1 cellular context compared by ENCODE assay signal in the genomic region with DNA sequence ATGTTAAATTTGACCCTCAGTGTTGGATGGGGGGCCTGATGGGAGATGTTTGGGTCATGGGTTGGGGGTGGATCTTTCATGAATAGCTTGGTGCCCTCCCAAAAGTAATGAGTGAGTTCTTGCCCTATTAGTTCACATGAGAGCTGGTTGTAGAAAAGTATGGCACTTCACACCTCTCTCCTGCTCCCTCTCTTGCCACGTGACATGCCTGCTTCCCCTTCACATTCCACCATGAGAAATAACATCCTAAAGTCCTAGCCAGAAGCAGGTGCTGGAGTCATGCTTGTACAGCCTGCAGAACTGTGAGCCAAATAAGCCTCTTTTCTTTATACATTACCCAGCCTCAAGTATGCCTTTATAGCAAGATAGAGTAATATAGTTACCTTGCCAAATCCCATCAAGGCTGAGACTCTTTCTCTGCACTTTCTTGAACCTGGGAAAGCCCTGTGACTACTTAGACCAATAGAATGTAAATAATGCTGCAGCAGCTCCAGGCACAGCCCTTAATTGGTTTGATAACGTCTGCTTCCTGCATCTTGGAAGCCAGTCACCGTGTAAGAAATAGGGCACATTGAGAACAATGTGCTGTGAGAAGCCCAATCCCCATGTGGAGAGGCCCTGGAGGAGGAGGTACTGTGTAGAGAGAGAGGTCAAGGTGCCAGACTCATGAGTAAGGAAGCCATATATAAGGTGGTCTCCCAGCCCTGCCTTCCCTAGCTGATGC.
A peak's percentile ranks its signal among the peaks of the same experiment; 100 is the strongest.
TF ChIP-seq lines count a peak whose summit lies in the region.

No MANE protein-coding gene starts in this region.

TF ChIP-seq in K562, 482 proteins besides CTCF, POLR2A, EP300 and RAD21 (continued from another document):
- TF ChIP-seq, protein P1, sequence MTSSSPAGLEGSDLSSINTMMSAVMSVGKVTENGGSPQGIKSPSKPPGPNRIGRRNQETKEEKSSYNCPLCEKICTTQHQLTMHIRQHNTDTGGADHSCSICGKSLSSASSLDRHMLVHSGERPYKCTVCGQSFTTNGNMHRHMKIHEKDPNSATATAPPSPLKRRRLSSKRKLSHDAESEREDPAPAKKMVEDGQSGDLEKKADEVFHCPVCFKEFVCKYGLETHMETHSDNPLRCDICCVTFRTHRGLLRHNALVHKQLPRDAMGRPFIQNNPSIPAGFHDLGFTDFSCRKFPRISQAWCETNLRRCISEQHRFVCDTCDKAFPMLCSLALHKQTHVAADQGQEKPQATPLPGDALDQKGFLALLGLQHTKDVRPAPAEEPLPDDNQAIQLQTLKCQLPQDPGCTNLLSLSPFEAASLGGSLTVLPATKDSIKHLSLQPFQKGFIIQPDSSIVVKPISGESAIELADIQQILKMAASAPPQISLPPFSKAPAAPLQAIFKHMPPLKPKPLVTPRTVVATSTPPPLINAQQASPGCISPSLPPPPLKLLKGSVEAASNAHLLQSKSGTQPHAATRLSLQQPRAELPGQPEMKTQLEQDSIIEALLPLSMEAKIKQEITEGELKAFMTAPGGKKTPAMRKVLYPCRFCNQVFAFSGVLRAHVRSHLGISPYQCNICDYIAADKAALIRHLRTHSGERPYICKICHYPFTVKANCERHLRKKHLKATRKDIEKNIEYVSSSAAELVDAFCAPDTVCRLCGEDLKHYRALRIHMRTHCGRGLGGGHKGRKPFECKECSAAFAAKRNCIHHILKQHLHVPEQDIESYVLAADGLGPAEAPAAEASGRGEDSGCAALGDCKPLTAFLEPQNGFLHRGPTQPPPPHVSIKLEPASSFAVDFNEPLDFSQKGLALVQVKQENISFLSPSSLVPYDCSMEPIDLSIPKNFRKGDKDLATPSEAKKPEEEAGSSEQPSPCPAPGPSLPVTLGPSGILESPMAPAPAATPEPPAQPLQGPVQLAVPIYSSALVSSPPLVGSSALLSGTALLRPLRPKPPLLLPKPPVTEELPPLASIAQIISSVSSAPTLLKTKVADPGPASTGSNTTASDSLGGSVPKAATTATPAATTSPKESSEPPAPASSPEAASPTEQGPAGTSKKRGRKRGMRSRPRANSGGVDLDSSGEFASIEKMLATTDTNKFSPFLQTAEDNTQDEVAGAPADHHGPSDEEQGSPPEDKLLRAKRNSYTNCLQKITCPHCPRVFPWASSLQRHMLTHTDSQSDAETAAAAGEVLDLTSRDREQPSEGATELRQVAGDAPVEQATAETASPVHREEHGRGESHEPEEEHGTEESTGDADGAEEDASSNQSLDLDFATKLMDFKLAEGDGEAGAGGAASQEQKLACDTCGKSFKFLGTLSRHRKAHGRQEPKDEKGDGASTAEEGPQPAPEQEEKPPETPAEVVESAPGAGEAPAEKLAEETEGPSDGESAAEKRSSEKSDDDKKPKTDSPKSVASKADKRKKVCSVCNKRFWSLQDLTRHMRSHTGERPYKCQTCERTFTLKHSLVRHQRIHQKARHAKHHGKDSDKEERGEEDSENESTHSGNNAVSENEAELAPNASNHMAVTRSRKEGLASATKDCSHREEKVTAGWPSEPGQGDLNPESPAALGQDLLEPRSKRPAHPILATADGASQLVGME (CRISPR knock-in tag; IDR thresholded peaks at IDR 0.05) = no peak
- TF ChIP-seq ZNF197 (CRISPR knock-in tag; IDR thresholded peaks at IDR 0.05; ENCODE audit: low read depth) = no peak
- TF ChIP-seq KLF10 (CRISPR knock-in tag; IDR thresholded peaks at IDR 0.05) = no peak
- no peak for TF ChIP-seq STAT5A (IDR thresholded peaks at IDR 0.05; ENCODE audit: borderline replicate concordance, low read length)
- TF ChIP-seq CXXC5 (CRISPR knock-in tag; IDR thresholded peaks at IDR 0.05) = no peak
- no peak for TF ChIP-seq TEAD2 (tag; IDR thresholded peaks at IDR 0.05)
- TF ChIP-seq NKRF (IDR thresholded peaks at IDR 0.05; ENCODE audit: borderline replicate concordance) = no peak
- TF ChIP-seq ZNF232 (CRISPR knock-in tag; IDR thresholded peaks at IDR 0.05) = no peak
- no peak for TF ChIP-seq HLTF (IDR thresholded peaks at IDR 0.05)
- TF ChIP-seq MTA3 (IDR thresholded peaks at IDR 0.05; ENCODE audit: borderline replicate concordance) = no peak
- TF ChIP-seq L3MBTL2 (IDR thresholded peaks at IDR 0.05) = peak; percentile 82
- TF ChIP-seq RFX1 (IDR thresholded peaks at IDR 0.05) = no peak
- no peak for TF ChIP-seq FOXA1 (IDR thresholded peaks at IDR 0.05; ENCODE audit: borderline replicate concordance)
- no peak for TF ChIP-seq RBM14 (IDR thresholded peaks at IDR 0.05; ENCODE audit: borderline replicate concordance, insufficient read depth, low read depth, low read length)
- TF ChIP-seq BDP1 (IDR thresholded peaks at IDR 0.05; ENCODE audit: insufficient read depth, insufficient read length) = no peak
- no peak for TF ChIP-seq CREB3 (tag; conservative IDR thresholded peaks at IDR 0.05; ENCODE audit: low read depth)
- peak; percentile 56 for TF ChIP-seq MGA (IDR thresholded peaks at IDR 0.05)
- TF ChIP-seq NFXL1 (CRISPR knock-in tag; IDR thresholded peaks at IDR 0.05) = no peak
- TF ChIP-seq, protein P2, sequence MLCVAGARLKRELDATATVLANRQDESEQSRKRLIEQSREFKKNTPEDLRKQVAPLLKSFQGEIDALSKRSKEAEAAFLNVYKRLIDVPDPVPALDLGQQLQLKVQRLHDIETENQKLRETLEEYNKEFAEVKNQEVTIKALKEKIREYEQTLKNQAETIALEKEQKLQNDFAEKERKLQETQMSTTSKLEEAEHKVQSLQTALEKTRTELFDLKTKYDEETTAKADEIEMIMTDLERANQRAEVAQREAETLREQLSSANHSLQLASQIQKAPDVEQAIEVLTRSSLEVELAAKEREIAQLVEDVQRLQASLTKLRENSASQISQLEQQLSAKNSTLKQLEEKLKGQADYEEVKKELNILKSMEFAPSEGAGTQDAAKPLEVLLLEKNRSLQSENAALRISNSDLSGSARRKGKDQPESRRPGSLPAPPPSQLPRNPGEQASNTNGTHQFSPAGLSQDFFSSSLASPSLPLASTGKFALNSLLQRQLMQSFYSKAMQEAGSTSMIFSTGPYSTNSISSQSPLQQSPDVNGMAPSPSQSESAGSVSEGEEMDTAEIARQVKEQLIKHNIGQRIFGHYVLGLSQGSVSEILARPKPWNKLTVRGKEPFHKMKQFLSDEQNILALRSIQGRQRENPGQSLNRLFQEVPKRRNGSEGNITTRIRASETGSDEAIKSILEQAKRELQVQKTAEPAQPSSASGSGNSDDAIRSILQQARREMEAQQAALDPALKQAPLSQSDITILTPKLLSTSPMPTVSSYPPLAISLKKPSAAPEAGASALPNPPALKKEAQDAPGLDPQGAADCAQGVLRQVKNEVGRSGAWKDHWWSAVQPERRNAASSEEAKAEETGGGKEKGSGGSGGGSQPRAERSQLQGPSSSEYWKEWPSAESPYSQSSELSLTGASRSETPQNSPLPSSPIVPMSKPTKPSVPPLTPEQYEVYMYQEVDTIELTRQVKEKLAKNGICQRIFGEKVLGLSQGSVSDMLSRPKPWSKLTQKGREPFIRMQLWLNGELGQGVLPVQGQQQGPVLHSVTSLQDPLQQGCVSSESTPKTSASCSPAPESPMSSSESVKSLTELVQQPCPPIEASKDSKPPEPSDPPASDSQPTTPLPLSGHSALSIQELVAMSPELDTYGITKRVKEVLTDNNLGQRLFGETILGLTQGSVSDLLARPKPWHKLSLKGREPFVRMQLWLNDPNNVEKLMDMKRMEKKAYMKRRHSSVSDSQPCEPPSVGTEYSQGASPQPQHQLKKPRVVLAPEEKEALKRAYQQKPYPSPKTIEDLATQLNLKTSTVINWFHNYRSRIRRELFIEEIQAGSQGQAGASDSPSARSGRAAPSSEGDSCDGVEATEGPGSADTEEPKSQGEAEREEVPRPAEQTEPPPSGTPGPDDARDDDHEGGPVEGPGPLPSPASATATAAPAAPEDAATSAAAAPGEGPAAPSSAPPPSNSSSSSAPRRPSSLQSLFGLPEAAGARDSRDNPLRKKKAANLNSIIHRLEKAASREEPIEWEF (CRISPR knock-in tag; IDR thresholded peaks at IDR 0.05) = no peak
TF ChIP-seq in K562: peak in this region for 3.
